ENCODE assay signal across 15 cellular contexts in genomic region chr9:107875571-107875980, GRCh38.
A peak's percentile ranks its signal among the peaks of the same experiment; 100 is the strongest.
DNase-seq lines count a peak whose midpoint lies in the region; ATAC-seq and TF ChIP-seq lines count a peak whose summit lies in the region.
"Had no signal": no experiment of that assay in that cellular context is flagged by ENCODE, and none has a peak within 500 bp of the region (broad histone marks: within the 10 kb centered on the region; RNA-seq: fewer than 3 reads in every experiment).

No MANE protein-coding gene starts in this region.

- H3K4me1 Mint-ChIP-seq in activated CD4-positive, alpha-beta memory T cell treated with anti-CD3 and anti-CD28 coated beads for 36 hours (ENCODE audit: low read depth): no peaks in the 10 kb centered on the region

- no peak for TF ChIP-seq EP300 in esophagus muscularis mucosa (IDR thresholded peaks at IDR 0.05)

- H3K9me3 ChIP-seq in osteoblast (ENCODE audit: low read depth, low read length) (no peaks in the 10 kb centered on the region), esophagus muscularis mucosa (no peaks in the 10 kb centered on the region)
- H3K9me3 ChIP-seq: thyroid gland had no signal

- H3K36me3 ChIP-seq in osteoblast (ENCODE audit: insufficient read depth, low read length) (no peaks in the 10 kb centered on the region), esophagus muscularis mucosa (no peaks in the 10 kb centered on the region)
- H3K36me3 ChIP-seq: thyroid gland had no signal

- H3K79me2 ChIP-seq in osteoblast (ENCODE audit: insufficient read depth, low read length): no peaks in the 10 kb centered on the region

- 93% methylated on average over 9 of the region's 9 CpGs for WGBS in esophagus muscularis mucosa

- TF ChIP-seq CTCF in osteoblast (IDR thresholded peaks at IDR 0.05; ENCODE audit: extremely low read depth, low read depth, low read length): no peak
- TF ChIP-seq CTCF in esophagus muscularis mucosa (IDR thresholded peaks at IDR 0.05): no peak

- peak overlapping the region; percentile 78 for H3K4me2 ChIP-seq in osteoblast (ENCODE audit: insufficient read depth, low read length)
- H3K4me2 ChIP-seq: smooth muscle cell had no signal

- intact Hi-C loops in esophagus muscularis mucosa (cut with DNase I): no loop called here
- intact Hi-C loops in activated CD4-positive, alpha-beta memory T cell treated with anti-CD3 and anti-CD28 coated beads for 36 hours (cut with micrococcal nuclease): no loop called here

- H3K4me1 ChIP-seq in osteoblast (ENCODE audit: insufficient read depth, low read length): peaks cover 25% of the 10 kb centered on the region
- no peaks in the 10 kb centered on the region for H3K4me1 ChIP-seq in esophagus muscularis mucosa

- peak overlapping the region; percentile 95 for H3K27ac ChIP-seq in osteoblast (ENCODE audit: low read depth, low read length)
- no peak overlapping the region for H3K27ac ChIP-seq in esophagus muscularis mucosa (replicated peaks in 1 of 4)
- H3K27ac ChIP-seq: thyroid gland had no signal

- no peak for TF ChIP-seq POLR2A in esophagus muscularis mucosa (IDR thresholded peaks at IDR 0.05; ENCODE audit: low read depth)

- DNase-seq in osteoblast (ENCODE audit: insufficient read length, low spot score, missing footprints) (no peak), esophagus muscularis mucosa (ENCODE audit: extremely low spot score) (no peak), T-helper 1 cell (no peak)
- DNase-seq in activated T-cell treated with anti-CD3 and anti-CD28 coated beads, Interleukin-2, amount 50 U/mL, for 1 hour: no peak
- no peak for DNase-seq in activated CD4-positive, alpha-beta memory T cell treated with anti-CD3 and anti-CD28 coated beads for 36 hours
- DNase-seq: activated CD8-positive, alpha-beta memory T cell treated with anti-CD3 and anti-CD28 coated beads, Interleukin-2, amount 50 U/mL, for 48 hours; IMR-90; NCI-H1436; NCI-H69; occipital lobe; thyroid gland had no signal

- no peaks in the 10 kb centered on the region for H3K36me3 Mint-ChIP-seq in activated CD4-positive, alpha-beta memory T cell treated with anti-CD3 and anti-CD28 coated beads for 36 hours

- no peak overlapping the region for H3K27ac Mint-ChIP-seq in activated CD4-positive, alpha-beta memory T cell treated with anti-CD3 and anti-CD28 coated beads for 36 hours

- peak overlapping the region; percentile 60 for H3K4me3 ChIP-seq in osteoblast (ENCODE audit: insufficient read depth, low read length)
- H3K4me3 ChIP-seq in esophagus muscularis mucosa: no peak overlapping the region
- H3K4me3 ChIP-seq: smooth muscle cell, thyroid gland had no signal

- POLR2A ChIA-PET in activated CD4-positive, alpha-beta memory T cell treated with anti-CD3 and anti-CD28 coated beads for 36 hours (lab: Charles Lee): no interaction called here

- H4K20me1 ChIP-seq in osteoblast (ENCODE audit: insufficient read depth, low read length): no peaks in the 10 kb centered on the region

- no peaks in the 10 kb centered on the region for H3K27me3 Mint-ChIP-seq in activated CD4-positive, alpha-beta memory T cell treated with anti-CD3 and anti-CD28 coated beads for 36 hours

- H3K4me3 Mint-ChIP-seq in activated CD4-positive, alpha-beta memory T cell treated with anti-CD3 and anti-CD28 coated beads for 36 hours: no peak overlapping the region

- CTCF ChIA-PET in activated CD4-positive, alpha-beta memory T cell treated with anti-CD3 and anti-CD28 coated beads for 36 hours (lab: Charles Lee): no interaction called here

- H3K9me3 Mint-ChIP-seq in activated CD4-positive, alpha-beta memory T cell treated with anti-CD3 and anti-CD28 coated beads for 36 hours: no peaks in the 10 kb centered on the region

- ATAC-seq in GM18517 (IDR thresholded peaks at IDR 0.05; ENCODE audit: unreplicated experiment) (peak; percentile 55), GM21825 (IDR thresholded peaks at IDR 0.05; ENCODE audit: unreplicated experiment) (peak; percentile 49), HG03565 (IDR thresholded peaks at IDR 0.05; ENCODE audit: unreplicated experiment) (peak; percentile 45)

- H3K27me3 ChIP-seq in osteoblast (ENCODE audit: insufficient read depth, low read length) (no peaks in the 10 kb centered on the region), esophagus muscularis mucosa (no peaks in the 10 kb centered on the region)
- H3K27me3 ChIP-seq: thyroid gland had no signal

- H2AFZ ChIP-seq in osteoblast (ENCODE audit: low read length): peak overlapping the region; percentile 74
